8 cellular contexts compared by ENCODE assay signal in the genomic region with DNA sequence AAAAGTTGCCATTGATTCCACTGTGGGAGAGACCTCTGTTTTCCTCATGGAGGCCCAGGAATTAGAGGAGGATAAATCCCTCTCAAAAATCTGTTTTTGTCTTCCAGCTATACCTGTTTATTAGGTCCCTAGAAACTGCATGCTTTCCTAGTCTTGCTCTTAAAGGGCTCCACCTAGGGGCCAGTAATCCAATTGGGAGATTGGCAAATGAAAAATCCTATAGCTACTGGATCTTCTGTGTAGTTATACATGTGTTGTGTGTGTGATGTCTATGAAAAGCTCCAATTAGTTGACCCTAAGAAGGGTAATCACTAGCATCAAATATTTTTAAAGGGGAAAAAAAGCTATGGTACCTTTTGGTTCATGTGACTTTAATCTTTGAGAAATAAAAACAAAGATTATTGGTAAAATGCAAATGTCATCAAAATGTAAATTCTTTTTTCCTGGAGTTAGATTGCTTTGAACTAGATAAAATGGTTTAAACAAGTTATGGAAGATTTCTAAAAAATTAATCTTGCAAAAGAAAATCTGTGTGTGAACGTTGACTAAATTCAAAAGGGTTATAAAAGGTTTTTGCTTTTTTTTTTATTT.
DNase-seq lines count a peak whose midpoint lies in the region; ATAC-seq and TF ChIP-seq lines count a peak whose summit lies in the region.

No MANE protein-coding gene starts in this region.

- ATAC-seq in natural killer cell (no peak), HG03108 (IDR thresholded peaks at IDR 0.05; ENCODE audit: unreplicated experiment) (no peak), HG03135 (IDR thresholded peaks at IDR 0.05; ENCODE audit: unreplicated experiment) (no peak)
- no peak for ATAC-seq in natural killer cell treated with Interleukin-12 subunit alpha and Interleukin-12 subunit beta and Interleukin-15 and Interleukin-18, amount 100 ng/mL, for 72 hours

- TF ChIP-seq CTCF in natural killer cell (IDR thresholded peaks at IDR 0.05), result peak; percentile 24
- TF ChIP-seq CTCF in neural crest cell (conservative IDR thresholded peaks at IDR 0.05), result peak; percentile 80

- intact Hi-C loops in natural killer cell (cut with micrococcal nuclease), result no loop called here

- H3K27me3 Mint-ChIP-seq in natural killer cell (ENCODE audit: low read depth in 2 of 2), result peaks cover 0 to 3% of the 10 kb centered on the region in 2 donors
- H3K27me3 Mint-ChIP-seq in natural killer cell treated with Interleukin-12 subunit alpha and Interleukin-12 subunit beta and Interleukin-15 and Interleukin-18, amount 100 ng/mL, for 72 hours, result peaks cover 9 to 10% of the 10 kb centered on the region in 2 donors
- H3K27me3 Mint-ChIP-seq in neural crest cell (ENCODE audit: low read depth), result peaks cover 3% of the 10 kb centered on the region

- no peaks in the 10 kb centered on the region for H3K9me3 Mint-ChIP-seq in natural killer cell
- no peaks in the 10 kb centered on the region for H3K9me3 Mint-ChIP-seq in natural killer cell treated with Interleukin-12 subunit alpha and Interleukin-12 subunit beta and Interleukin-15 and Interleukin-18, amount 100 ng/mL, for 72 hours
- H3K9me3 Mint-ChIP-seq in neural crest cell, result no peaks in the 10 kb centered on the region

- H3K36me3 Mint-ChIP-seq in natural killer cell, result no peaks in the 10 kb centered on the region
- no peaks in the 10 kb centered on the region for H3K36me3 Mint-ChIP-seq in natural killer cell treated with Interleukin-12 subunit alpha and Interleukin-12 subunit beta and Interleukin-15 and Interleukin-18, amount 100 ng/mL, for 72 hours
- no peaks in the 10 kb centered on the region for H3K36me3 Mint-ChIP-seq in neural crest cell (ENCODE audit: low read depth)

- no peak overlapping the region for H3K27ac Mint-ChIP-seq in natural killer cell
- H3K27ac Mint-ChIP-seq in natural killer cell treated with Interleukin-12 subunit alpha and Interleukin-12 subunit beta and Interleukin-15 and Interleukin-18, amount 100 ng/mL, for 72 hours, result no peak overlapping the region
- no peak overlapping the region for H3K27ac Mint-ChIP-seq in neural crest cell (ENCODE audit: unreplicated experiment)

- DNase-seq in natural killer cell (no peak), NCI-H748 (lab: John Stamatoyannopoulos, UW; ENCODE audit: unreplicated experiment) (peak; percentile 77), dermis blood vessel endothelial cell (peak; percentile 66), neural crest cell (ENCODE audit: low read depth, low spot score) (no peak)
- DNase-seq in natural killer cell treated with Interleukin-12 subunit alpha and Interleukin-12 subunit beta and Interleukin-15 and Interleukin-18, amount 100 ng/mL, for 72 hours (ENCODE audit: low spot score), result no peak
- DNase-seq in activated CD4-positive, CD25-positive, alpha-beta regulatory T cell (lab: John Stamatoyannopoulos, UW), result no peak

- H3K4me1 Mint-ChIP-seq in natural killer cell (peaks cover 0 to 11% of the 10 kb centered on the region in 2 donors), neural crest cell (peaks cover 11% of the 10 kb centered on the region)
- peaks cover 18 to 37% of the 10 kb centered on the region in 2 donors for H3K4me1 Mint-ChIP-seq in natural killer cell treated with Interleukin-12 subunit alpha and Interleukin-12 subunit beta and Interleukin-15 and Interleukin-18, amount 100 ng/mL, for 72 hours (ENCODE audit: low read depth in 2 of 2)

- H3K4me3 Mint-ChIP-seq in natural killer cell (no peak overlapping the region), neural crest cell (no peak overlapping the region)
- no peak overlapping the region for H3K4me3 Mint-ChIP-seq in natural killer cell treated with Interleukin-12 subunit alpha and Interleukin-12 subunit beta and Interleukin-15 and Interleukin-18, amount 100 ng/mL, for 72 hours

Comparison
In these comparisons a context has a peak if more than half of its experiments do, and no peak if none do; other contexts are left out.
1. DNase-seq: peak in NCI-H748 (single experiment) and dermis blood vessel endothelial cell (single experiment); none in natural killer cell (single experiment), natural killer cell treated with Interleukin-12 subunit alpha and Interleukin-12 subunit beta and Interleukin-15 and Interleukin-18, amount 100 ng/mL, for 72 hours (single experiment), neural crest cell (single experiment) and activated CD4-positive, CD25-positive, alpha-beta regulatory T cell (0 of 4).